Comparison of ENCODE assay signal across 20 cellular contexts in the genomic region with DNA sequence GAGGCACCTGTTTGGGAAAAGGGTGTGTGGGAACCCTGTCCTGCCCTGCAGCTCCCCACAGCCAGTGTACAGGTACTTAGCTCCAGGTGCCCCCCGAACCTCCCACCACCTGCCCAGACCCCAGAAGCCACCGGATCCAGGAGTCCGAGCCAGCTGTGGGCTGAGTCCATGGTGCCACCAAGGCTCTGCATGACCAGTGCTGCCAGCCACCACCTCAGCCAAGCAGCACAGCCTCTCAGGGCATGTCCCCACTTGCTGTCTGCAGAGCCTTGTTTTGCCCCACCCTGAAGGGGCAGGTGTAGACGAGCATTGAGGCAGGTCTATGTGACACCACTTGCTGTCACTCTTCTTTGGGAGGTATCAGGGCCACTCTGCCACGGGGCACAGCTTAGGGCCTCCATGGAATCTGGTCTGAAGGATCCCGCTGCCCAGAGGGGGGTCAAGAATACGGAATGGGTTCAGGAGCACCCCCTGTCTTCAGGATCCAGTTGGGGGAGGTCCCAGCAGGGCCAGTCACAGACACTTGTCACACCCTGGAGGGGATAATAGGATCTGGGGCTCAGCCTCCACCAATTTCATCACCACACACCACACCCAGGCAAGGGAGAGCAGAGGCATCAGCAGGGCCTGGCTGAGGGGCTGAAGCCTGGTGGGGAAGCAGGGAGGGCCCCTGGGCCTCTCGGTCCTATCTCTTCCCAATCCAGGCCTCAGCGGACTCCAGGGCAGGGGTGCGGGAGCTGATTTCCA. TPM values are rescaled to one million over a fixed set of nuclear protein-coding genes. Genes with fewer than 3 reads are reported as not detected.
DNase-seq lines count a peak whose midpoint lies in the region; ATAC-seq, FAIRE-seq and TF ChIP-seq lines count a peak whose summit lies in the region.
"Had no signal": no experiment of that assay in that cellular context is flagged by ENCODE, and none has a peak within 500 bp of the region (broad histone marks: within the 10 kb centered on the region; RNA-seq: fewer than 3 reads in every experiment).

No MANE protein-coding gene starts in this region.

- H3K27ac ChIP-seq in lower lobe of right lung (no peak overlapping the region), A673 (ENCODE audit: low read depth, low read length, poor library complexity, severe bottlenecking) (no peak overlapping the region), kidney (ENCODE audit: low read depth in 2 of 2, low read length in 2 of 2) (no peak overlapping the region)
- H3K27ac ChIP-seq: testis had no signal

- H3K9me3 ChIP-seq in lower lobe of right lung, result no peaks in the 10 kb centered on the region
- H3K9me3 ChIP-seq in A673 (ENCODE audit: low read depth, low read length, poor library complexity, severe bottlenecking), result no peaks in the 10 kb centered on the region
- no peaks in the 10 kb centered on the region for H3K9me3 ChIP-seq in kidney (ENCODE audit: control insufficient read depth in 1 of 2, low read length in 2 of 2)
- H3K9me3 ChIP-seq: gastrocnemius medialis, MG63, SK-N-SH, testis had no signal

- H3K4me3 Mint-ChIP-seq in activated T-helper 2 cell treated with anti-CD3 and anti-CD28 coated beads, Interferon-gamma antibody, Interleukin-2, Interleukin-4, amounts not matched to agents 10 μg/mL and 5 μg/mL and 100 μg/mL, durations not matched to agents 14 hours and 24 hours and 36 hours (ENCODE audit: low read depth), result no peak overlapping the region
- H3K4me3 Mint-ChIP-seq: activated CD4-positive, alpha-beta T cell treated with anti-CD3 and anti-CD28 coated beads, Interleukin-2, amount 10 ng/mL, durations not matched to agents 24 days and 14 days; activated naive CD4-positive, alpha-beta T cell treated with anti-CD3 and anti-CD28 coated beads for 36 hours; CD4-positive, alpha-beta T cell had no signal

- TF ChIP-seq CTCF in bronchial epithelial cell (IDR thresholded peaks at IDR 0.05; ENCODE audit: insufficient read depth, low read length, severe bottlenecking), result peak; percentile 2
- TF ChIP-seq CTCF in lower lobe of right lung (IDR thresholded peaks at IDR 0.05), result no peak
- no peak for TF ChIP-seq CTCF in A673 (conservative IDR thresholded peaks at IDR 0.05; ENCODE audit: low read depth, low read length)
- TF ChIP-seq CTCF in kidney (IDR thresholded peaks at IDR 0.05; ENCODE audit: borderline replicate concordance, extremely low read depth, insufficient read depth), result no peak

- H3K36me3 ChIP-seq in bronchial epithelial cell (ENCODE audit: control insufficient read depth, insufficient read depth, low read length), result no peaks in the 10 kb centered on the region
- H3K36me3 ChIP-seq in lower lobe of right lung, result no peaks in the 10 kb centered on the region
- H3K36me3 ChIP-seq in A673 (ENCODE audit: insufficient read depth, low read length, poor library complexity, severe bottlenecking), result no peaks in the 10 kb centered on the region
- no peaks in the 10 kb centered on the region for H3K36me3 ChIP-seq in kidney (ENCODE audit: control insufficient read depth in 1 of 2, insufficient read depth in 2 of 2, low read length in 2 of 2)
- H3K36me3 ChIP-seq: gastrocnemius medialis, MG63 had no signal

- peaks cover 4% of the 10 kb centered on the region for H3K4me1 Mint-ChIP-seq in activated T-helper 2 cell treated with anti-CD3 and anti-CD28 coated beads, Interferon-gamma antibody, Interleukin-2, Interleukin-4, amounts not matched to agents 10 μg/mL and 5 μg/mL and 100 μg/mL, durations not matched to agents 14 hours and 24 hours and 36 hours (ENCODE audit: low read depth)
- H3K4me1 Mint-ChIP-seq: activated CD4-positive, alpha-beta T cell treated with anti-CD3 and anti-CD28 coated beads, Interleukin-2, amount 10 ng/mL, durations not matched to agents 24 days and 14 days had no signal

- H3K27ac Mint-ChIP-seq in activated T-helper 2 cell treated with anti-CD3 and anti-CD28 coated beads, Interferon-gamma antibody, Interleukin-2, Interleukin-4, amounts not matched to agents 10 μg/mL and 5 μg/mL and 100 μg/mL, durations not matched to agents 14 hours and 24 hours and 36 hours, result no peak overlapping the region
- H3K27ac Mint-ChIP-seq: activated CD4-positive, alpha-beta T cell treated with anti-CD3 and anti-CD28 coated beads, Interleukin-2, amount 10 ng/mL, durations not matched to agents 24 days and 14 days; activated naive CD4-positive, alpha-beta T cell treated with anti-CD3 and anti-CD28 coated beads for 36 hours; CD4-positive, alpha-beta T cell had no signal

- H3K36me3 Mint-ChIP-seq in activated T-helper 2 cell treated with anti-CD3 and anti-CD28 coated beads, Interferon-gamma antibody, Interleukin-2, Interleukin-4, amounts not matched to agents 10 μg/mL and 5 μg/mL and 100 μg/mL, durations not matched to agents 14 hours and 24 hours and 36 hours (ENCODE audit: low read depth), result no peaks in the 10 kb centered on the region

- H3K4me3 ChIP-seq in bronchial epithelial cell (ENCODE audit: low read depth, low read length), result no peak overlapping the region
- no peak overlapping the region for H3K4me3 ChIP-seq in lower lobe of right lung
- H3K4me3 ChIP-seq in A673 (ENCODE audit: low read depth, low read length, poor library complexity, severe bottlenecking), result no peak overlapping the region
- H3K4me3 ChIP-seq in kidney (ENCODE audit: low read length in 2 of 2), result no peak overlapping the region
- H3K4me3 ChIP-seq: gastrocnemius medialis, MG63, testis had no signal

- H3K4me1 ChIP-seq in lower lobe of right lung, result peaks cover 45% of the 10 kb centered on the region
- H3K4me1 ChIP-seq in A673 (ENCODE audit: insufficient read depth, low read length, poor library complexity, severe bottlenecking), result no peaks in the 10 kb centered on the region
- peaks cover 3 to 18% of the 10 kb centered on the region in 2 donors for H3K4me1 ChIP-seq in kidney (ENCODE audit: control insufficient read depth in 1 of 2, insufficient read depth in 1 of 2, low read depth in 1 of 2, low read length in 2 of 2)

- FAIRE-seq in bronchial epithelial cell (lab: Jason Lieb, UNC) (no peak), kidney (lab: Jason Lieb, UNC) (no peak)
- FAIRE-seq: astrocyte had no signal

- BruUV-seq in A673 (replicated peaks; lab: Mats Ljungman, UMichigan), result no TSS peak

- H3K9me3 Mint-ChIP-seq in activated T-helper 2 cell treated with anti-CD3 and anti-CD28 coated beads, Interferon-gamma antibody, Interleukin-2, Interleukin-4, amounts not matched to agents 10 μg/mL and 5 μg/mL and 100 μg/mL, durations not matched to agents 14 hours and 24 hours and 36 hours, result no peaks in the 10 kb centered on the region
- H3K9me3 Mint-ChIP-seq: activated CD4-positive, alpha-beta T cell treated with anti-CD3 and anti-CD28 coated beads, Interleukin-2, amount 10 ng/mL, durations not matched to agents 24 days and 14 days; activated naive CD4-positive, alpha-beta T cell treated with anti-CD3 and anti-CD28 coated beads for 36 hours; CD4-positive, alpha-beta T cell had no signal

- peak; percentile 35 for DNase-seq in NCI-H82 (lab: John Stamatoyannopoulos, UW)
- DNase-seq in NCI-H82 treated with DMSO at 0.1 percent for 48 hours (lab: John Stamatoyannopoulos, UW; ENCODE audit: unreplicated experiment), result no peak
- DNase-seq in bronchial epithelial cell (ENCODE audit: low read depth), result peak; percentile 86
- DNase-seq in lower lobe of right lung, result peak; percentile 43
- no peak for DNase-seq in A673 (ENCODE audit: low spot score)
- DNase-seq in kidney, result no peak
- no peak for DNase-seq in activated T-helper 2 cell treated with anti-CD3 and anti-CD28 coated beads, Interferon-gamma antibody, Interleukin-2, Interleukin-4, amounts not matched to agents 10 μg/mL and 5 μg/mL and 100 μg/mL, durations not matched to agents 14 hours and 24 hours and 36 hours (ENCODE audit: low spot score)
- DNase-seq: ACHN; activated CD4-positive, alpha-beta T cell treated with anti-CD3 and anti-CD28 coated beads, Interleukin-2, amount 10 ng/mL, durations not matched to agents 24 days and 14 days; activated naive CD4-positive, alpha-beta T cell treated with anti-CD3 and anti-CD28 coated beads for 36 hours; CD4-positive, alpha-beta T cell; gastrocnemius medialis; MG63; NCI-H187; NCI-H524; SK-N-SH; stimulated activated CD4-positive, alpha-beta T cell treated with anti-CD3 and anti-CD28 coated beads, Interleukin-4, amount 100 ng/mL, for 1 hour; testis had no signal

- ATAC-seq in lower lobe of right lung (no peak), GM19035 (IDR thresholded peaks at IDR 0.05; ENCODE audit: unreplicated experiment) (no peak)
- ATAC-seq: gastrocnemius medialis had no signal

- H3K27me3 ChIP-seq in bronchial epithelial cell (ENCODE audit: control insufficient read depth, insufficient read depth, low read length), result no peaks in the 10 kb centered on the region
- H3K27me3 ChIP-seq in lower lobe of right lung (ENCODE audit: low read depth), result no peaks in the 10 kb centered on the region
- H3K27me3 ChIP-seq in A673 (replicated peaks; ENCODE audit: insufficient read depth, low read depth, low read length, poor library complexity), result no peaks in the 10 kb centered on the region
- H3K27me3 ChIP-seq: MG63, testis had no signal

- POLR2A ChIA-PET in A673 (lab: Charles Lee; ENCODE audit: low non-redundant PET), result interaction anchor here (0.5 to 0.7 kb wide), 2 partner anchors 20 to 136 kb away, joined by 3 to 9 read pairs; no protein-coding TSS in a partner anchor

- no peak overlapping the region for H3K9ac ChIP-seq in kidney (ENCODE audit: low read length in 2 of 2)
- H3K9ac ChIP-seq: SK-N-SH had no signal

- CTCF ChIA-PET in A673 (lab: Charles Lee), result interaction anchor here (0.7 kb wide), 1 partner anchor 15 kb away, joined by 5 read pairs; no protein-coding TSS in a partner anchor

- intact Hi-C loops in lower lobe of right lung (cut with DNase I), result loop anchor here (5.0 kb wide), 1 partner anchor 102 kb away; no protein-coding TSS in a partner anchor
- intact Hi-C loops in A673 (cut with micrococcal nuclease; ENCODE audit: unreplicated experiment), result no loop called here
- intact Hi-C loops in kidney (cut with DNase I), result loop anchor here (5.0 kb wide), 1 partner anchor 107 kb away; no protein-coding TSS in a partner anchor
- intact Hi-C loops in activated T-helper 2 cell treated with anti-CD3 and anti-CD28 coated beads, Interferon-gamma antibody, Interleukin-2, Interleukin-4, amounts not matched to agents 10 μg/mL and 5 μg/mL and 100 μg/mL, durations not matched to agents 14 hours and 24 hours and 36 hours (cut with micrococcal nuclease), result loop anchor here (5.0 kb wide), 1 partner anchor 58 kb away; no protein-coding TSS in a partner anchor

- peaks cover 5% of the 10 kb centered on the region for H3K27me3 Mint-ChIP-seq in activated T-helper 2 cell treated with anti-CD3 and anti-CD28 coated beads, Interferon-gamma antibody, Interleukin-2, Interleukin-4, amounts not matched to agents 10 μg/mL and 5 μg/mL and 100 μg/mL, durations not matched to agents 14 hours and 24 hours and 36 hours (ENCODE audit: low read depth)

RNA-seq across cellular contexts. Expression of gene ARHGEF19, which starts 27.7 kb away (rescaled TPM):
- total RNA-seq in bronchial epithelial cell (3.2 and 6.1 TPM in 2 replicates), lower lobe of right lung (15.6 TPM), A673 (2021) (5.2 and 5.8 TPM in 2 replicates), kidney (8.2 TPM)
- polyA plus RNA-seq in kidney (ENCODE audit: insufficient read depth, low read depth, low replicate concordance), result 3.5 TPM
- 6.4 and 7.5 TPM in 2 replicates for total RNA-seq in activated T-helper 2 cell treated with anti-CD3 and anti-CD28 coated beads, Interferon-gamma antibody, Interleukin-2, Interleukin-4, amounts not matched to agents 10 μg/mL and 5 μg/mL and 100 μg/mL, durations not matched to agents 14 hours and 24 hours and 36 hours

RNA-seq across cellular contexts. Expression of gene EPHA2, which starts 28.9 kb away (rescaled TPM):
- total RNA-seq in bronchial epithelial cell (117 and 144 TPM in 2 replicates), lower lobe of right lung (20.4 TPM), A673 (2021) (70.5 and 91.6 TPM in 2 replicates), kidney (34.2 TPM)
- 5.5 TPM for polyA plus RNA-seq in kidney (ENCODE audit: insufficient read depth, low read depth, low replicate concordance)
- not detected in 2 replicates for total RNA-seq in activated T-helper 2 cell treated with anti-CD3 and anti-CD28 coated beads, Interferon-gamma antibody, Interleukin-2, Interleukin-4, amounts not matched to agents 10 μg/mL and 5 μg/mL and 100 μg/mL, durations not matched to agents 14 hours and 24 hours and 36 hours
- total RNA-seq: activated CD4-positive, alpha-beta T cell treated with anti-CD3 and anti-CD28 coated beads, Interleukin-2, amount 10 ng/mL, durations not matched to agents 24 days and 14 days had no signal

RNA-seq across cellular contexts. Expression of gene CPLANE2, which starts 52.3 kb away (rescaled TPM):
- 5.8 and 14.5 TPM in 2 replicates for total RNA-seq in bronchial epithelial cell
- 9.1 TPM for total RNA-seq in lower lobe of right lung
- total RNA-seq in A673 (2021), result 5.5 and 7.6 TPM in 2 replicates
- 9.4 TPM for total RNA-seq in kidney
- polyA plus RNA-seq in kidney (ENCODE audit: insufficient read depth, low read depth, low replicate concordance), result 7.9 TPM
- 3.2 and 3.9 TPM in 2 replicates for total RNA-seq in activated T-helper 2 cell treated with anti-CD3 and anti-CD28 coated beads, Interferon-gamma antibody, Interleukin-2, Interleukin-4, amounts not matched to agents 10 μg/mL and 5 μg/mL and 100 μg/mL, durations not matched to agents 14 hours and 24 hours and 36 hours

Comparison
In these comparisons a context has a peak if more than half of its experiments do, and no peak if none do; other contexts are left out.
1. DNase-seq: peak in NCI-H82 (single experiment), bronchial epithelial cell (single experiment) and lower lobe of right lung (single experiment); none in NCI-H82 treated with DMSO at 0.1 percent for 48 hours (single experiment), A673 (single experiment), kidney (single experiment) and activated T-helper 2 cell treated with anti-CD3 and anti-CD28 coated beads, Interferon-gamma antibody, Interleukin-2, Interleukin-4, amounts not matched to agents 10 μg/mL and 5 μg/mL and 100 μg/mL, durations not matched to agents 14 hours and 24 hours and 36 hours (single experiment).
2. RNA of gene EPHA2, which starts 28.9 kb away (total RNA-seq): 117 to 144 TPM in bronchial epithelial cell, 70.5 to 91.6 TPM in A673, 34.2 TPM in kidney (single experiment) and 20.4 TPM in lower lobe of right lung (single experiment); not detected in activated T-helper 2 cell treated with anti-CD3 and anti-CD28 coated beads, Interferon-gamma antibody, Interleukin-2, Interleukin-4, amounts not matched to agents 10 μg/mL and 5 μg/mL and 100 μg/mL, durations not matched to agents 14 hours and 24 hours and 36 hours; every median in the first group is over 10 times any median in the second.